In genomic region chr5:180081481-180081880, GRCh38 we compare ENCODE assay signal across 36 cellular contexts.
"Had no signal": no experiment of that assay in that cellular context is flagged by ENCODE, and none has a peak within 500 bp of the region (broad histone marks: within the 10 kb centered on the region; RNA-seq: fewer than 3 reads in every experiment).

No MANE protein-coding gene starts in this region.

- H3K9ac ChIP-seq: SK-N-SH had no signal

- H3K4me3 Mint-ChIP-seq: activated B cell treated with CpG ODN at 0.5 μM for 24 hours; T-helper 1 cell treated with Interleukin-12 subunit alpha and Interleukin-12 subunit beta and Interleukin-4 antibody, amounts not matched to agents 30 μg/mL and 1 μg/mL, for 36 hours; T-helper 2 cell treated with Interferon-gamma antibody and Interleukin-4, amounts not matched to agents 5 μg/mL and 100 μg/mL, for 36 hours had no signal

- FAIRE-seq: astrocyte, TTC549 had no signal

- H3K36me3 ChIP-seq: adrenal gland, breast epithelium, MG63, Peyer's patch, SJSA1 had no signal

- ATAC-seq: body of pancreas, PC-3 had no signal

- H3K4me3 ChIP-seq: adrenal gland, body of pancreas, breast epithelium, MG63, Peyer's patch, SJSA1 had no signal

- H3K36me3 Mint-ChIP-seq: activated naive CD4-positive, alpha-beta T cell treated with anti-CD3 and anti-CD28 coated beads, Interleukin-2, amount 50 U/mL, for 24 hours had no signal

- H3K27ac Mint-ChIP-seq: activated B cell treated with CpG ODN at 0.5 μM for 24 hours; activated CD8-positive, alpha-beta T cell treated with anti-CD3 and anti-CD28 coated beads for 36 hours; activated naive CD4-positive, alpha-beta T cell treated with anti-CD3 and anti-CD28 coated beads, Interleukin-2, amount 50 U/mL, for 24 hours; activated T-helper 2 cell treated with anti-CD3 and anti-CD28 coated beads, Interferon-gamma antibody, Interleukin-2, Interleukin-4, amounts not matched to agents 10 μg/mL and 5 μg/mL and 100 μg/mL, durations not matched to agents 14 hours and 24 hours and 36 hours; T-helper 1 cell treated with Interleukin-12 subunit alpha and Interleukin-12 subunit beta and Interleukin-4 antibody, amounts not matched to agents 30 μg/mL and 1 μg/mL, for 36 hours; T-helper 2 cell treated with Interferon-gamma antibody and Interleukin-4, amounts not matched to agents 5 μg/mL and 100 μg/mL, for 36 hours had no signal

- H3K9me3 ChIP-seq: adrenal gland, body of pancreas, breast epithelium, Peyer's patch, SJSA1, SK-N-SH had no signal

- H3K27me3 ChIP-seq: adrenal gland, body of pancreas, breast epithelium, Peyer's patch, SJSA1 had no signal

- DNase-seq: activated B cell treated with CpG ODN at 0.5 μM for 24 hours; activated CD4-positive, alpha-beta T cell treated with anti-CD3 and anti-CD28 coated beads for 1 hour; activated CD4-positive, alpha-beta T cell treated with anti-CD3 and anti-CD28 coated beads for 48 hours; activated CD8-positive, alpha-beta T cell treated with anti-CD3 and anti-CD28 coated beads for 36 hours; activated gamma-delta T cell; activated naive CD4-positive, alpha-beta T cell treated with Interleukin-2 at 50 U/mL for 16 hours; activated T-cell treated with anti-CD3 and anti-CD28 coated beads, Interleukin-2, amount 50 U/mL, for 1 hour; body of pancreas; Kasumi-1; KG1; MG63; NCI-H1048; NCI-H1417; NCI-H146; NCI-H187; NCI-H2029 treated with DMSO at 0.1 percent for 48 hours; NCI-H2107; NCI-H2171; NCI-H510A; NCI-H526; NCI-H748 treated with DMSO at 0.1 percent for 48 hours; NK-92 treated with Interleukin-12 subunit alpha and Interleukin-12 subunit beta, amount 100 ng/mL, for 24 hours; PC-3; Peyer's patch; RPMI8226; SHP77 treated with DMSO at 0.1 percent for 48 hours; SK-N-SH had no signal

- H3K9me3 Mint-ChIP-seq: activated B cell treated with CpG ODN at 0.5 μM for 24 hours; activated CD8-positive, alpha-beta T cell treated with anti-CD3 and anti-CD28 coated beads for 36 hours; activated naive CD4-positive, alpha-beta T cell treated with anti-CD3 and anti-CD28 coated beads, Interleukin-2, amount 50 U/mL, for 24 hours; activated T-helper 2 cell treated with anti-CD3 and anti-CD28 coated beads, Interferon-gamma antibody, Interleukin-2, Interleukin-4, amounts not matched to agents 10 μg/mL and 5 μg/mL and 100 μg/mL, durations not matched to agents 14 hours and 24 hours and 36 hours; T-helper 1 cell treated with Interleukin-12 subunit alpha and Interleukin-12 subunit beta and Interleukin-4 antibody, amounts not matched to agents 30 μg/mL and 1 μg/mL, for 36 hours; T-helper 2 cell treated with Interferon-gamma antibody and Interleukin-4, amounts not matched to agents 5 μg/mL and 100 μg/mL, for 36 hours had no signal

- H3K4me2 ChIP-seq: SK-N-SH had no signal

- H3K27ac ChIP-seq: adrenal gland, body of pancreas, breast epithelium, Peyer's patch, SJSA1 had no signal

- H3K4me1 ChIP-seq: breast epithelium, SJSA1 had no signal
